ENCODE assay signal across 22 cellular contexts in genomic region chr22:27146871-27147591, GRCh38.
DNase-seq lines count a peak whose midpoint lies in the region; ATAC-seq, FAIRE-seq and TF ChIP-seq lines count a peak whose summit lies in the region.
"Had no signal": no experiment of that assay in that cellular context is flagged by ENCODE, and none has a peak within 500 bp of the region (broad histone marks: within the 10 kb centered on the region; RNA-seq: fewer than 3 reads in every experiment).

No MANE protein-coding gene starts in this region.

- H2AFZ ChIP-seq in hepatocyte = no peak overlapping the region
- H2AFZ ChIP-seq: GM23248 had no signal

- H3K4me1 ChIP-seq in hepatocyte (ENCODE audit: insufficient read depth) = peaks cover 11% of the 10 kb centered on the region

- ATAC-seq in HG03571 (IDR thresholded peaks at IDR 0.05; ENCODE audit: unreplicated experiment) = no peak
- no peak for ATAC-seq in GM18519 (IDR thresholded peaks at IDR 0.05; ENCODE audit: low FRiP score, unreplicated experiment)
- ATAC-seq: HepG2 had no signal

- no peak overlapping the region for H3K27ac Mint-ChIP-seq in osteocyte (ENCODE audit: unreplicated experiment)

- H3K4me3 ChIP-seq in hepatocyte = no peak overlapping the region
- H3K4me3 ChIP-seq: BLaER1 treated with 17β-estradiol and CSF1 and Interleukin-3, amounts not matched to agents 10 nM and 100 nM; GM23248; SK-N-MC had no signal

- 64% methylated on average over 4 of the region's 4 CpGs for WGBS in hepatocyte (ENCODE audit: low lambda C conversion rate, missing lambda C conversion rate)

- peak overlapping the region; percentile 49 for H3K27ac ChIP-seq in hepatocyte
- H3K27ac ChIP-seq: BLaER1 treated with 17β-estradiol and CSF1 and Interleukin-3, amounts not matched to agents 10 nM and 100 nM; GM23248; KMS-11; SK-N-MC had no signal

- no peaks in the 10 kb centered on the region for H3K27me3 Mint-ChIP-seq in osteocyte (ENCODE audit: unreplicated experiment)

- H4K20me1 ChIP-seq in hepatocyte (ENCODE audit: insufficient read depth, poor library complexity, severe bottlenecking) = no peaks in the 10 kb centered on the region
- H4K20me1 ChIP-seq: BLaER1 treated with 17β-estradiol and CSF1 and Interleukin-3, amounts not matched to agents 10 nM and 100 nM had no signal

- no peak for FAIRE-seq in RCC 7860 (lab: Jason Lieb, UNC)
- FAIRE-seq: D721Med, HepG2 had no signal

- no peaks in the 10 kb centered on the region for H3K9me3 Mint-ChIP-seq in osteocyte (ENCODE audit: unreplicated experiment)

- no peaks in the 10 kb centered on the region for H3K9me3 ChIP-seq in hepatocyte (ENCODE audit: low read depth)

- H3K36me3 Mint-ChIP-seq in osteocyte (ENCODE audit: unreplicated experiment) = no peaks in the 10 kb centered on the region
- H3K36me3 Mint-ChIP-seq: CD8-positive, alpha-beta memory T cell had no signal

- TF ChIP-seq CTCF in hepatocyte (IDR thresholded peaks at IDR 0.05; ENCODE audit: poor library complexity) (no peak), osteocyte (IDR thresholded peaks at IDR 0.05) (no peak)

- H3K4me1 Mint-ChIP-seq in osteocyte (ENCODE audit: unreplicated experiment) = peaks cover 25% of the 10 kb centered on the region

- DNase-seq in A172 (ENCODE audit: low spot score) = peak; percentile 31
- peak; percentile 40 for DNase-seq in EL
- peak; percentile 5 for DNase-seq in RCC 7860 (ENCODE audit: low spot score)
- no peak for DNase-seq in hepatocyte (ENCODE audit: low spot score)
- no peak for DNase-seq in osteocyte (ENCODE audit: extremely low spot score, unreplicated experiment)
- DNase-seq: CD8-positive, alpha-beta memory T cell; DMS79 treated with DMSO at 0.1 percent for 48 hours; GDM1; GM23248; HCEC 1CT; NCI-H1417 treated with DMSO at 0.1 percent for 48 hours; NCI-H187 treated with DMSO at 0.1 percent for 48 hours; NCI-H2171; NCI-H69; SHP77 had no signal

- H3K36me3 ChIP-seq in hepatocyte (replicated peaks; ENCODE audit: insufficient read depth, low read depth) = no peaks in the 10 kb centered on the region
- H3K36me3 ChIP-seq: BLaER1 treated with 17β-estradiol and CSF1 and Interleukin-3, amounts not matched to agents 10 nM and 100 nM had no signal

- no peaks in the 10 kb centered on the region for H3K27me3 ChIP-seq in hepatocyte
- H3K27me3 ChIP-seq: BLaER1 treated with 17β-estradiol and CSF1 and Interleukin-3, amounts not matched to agents 10 nM and 100 nM had no signal

- H3K4me3 Mint-ChIP-seq in osteocyte (ENCODE audit: unreplicated experiment) = no peak overlapping the region
- H3K4me3 Mint-ChIP-seq: CD8-positive, alpha-beta memory T cell had no signal

- no peaks in the 10 kb centered on the region for H3K79me2 ChIP-seq in hepatocyte

- no peak overlapping the region for H3K4me2 ChIP-seq in hepatocyte
- H3K4me2 ChIP-seq: BLaER1 treated with 17β-estradiol and CSF1 and Interleukin-3, amounts not matched to agents 10 nM and 100 nM; KMS-11 had no signal

- no peaks in the 10 kb centered on the region for H3K9me2 ChIP-seq in hepatocyte (replicated peaks; ENCODE audit: insufficient read depth)

Comparison
In these comparisons a context has a peak if more than half of its experiments do, and no peak if none do; other contexts are left out.
1. DNase-seq: peak in A172 (single experiment), EL (single experiment) and RCC 7860 (single experiment); none in hepatocyte (single experiment) and osteocyte (single experiment).